ENCODE assay signal across 2 cellular contexts in the genomic region with DNA sequence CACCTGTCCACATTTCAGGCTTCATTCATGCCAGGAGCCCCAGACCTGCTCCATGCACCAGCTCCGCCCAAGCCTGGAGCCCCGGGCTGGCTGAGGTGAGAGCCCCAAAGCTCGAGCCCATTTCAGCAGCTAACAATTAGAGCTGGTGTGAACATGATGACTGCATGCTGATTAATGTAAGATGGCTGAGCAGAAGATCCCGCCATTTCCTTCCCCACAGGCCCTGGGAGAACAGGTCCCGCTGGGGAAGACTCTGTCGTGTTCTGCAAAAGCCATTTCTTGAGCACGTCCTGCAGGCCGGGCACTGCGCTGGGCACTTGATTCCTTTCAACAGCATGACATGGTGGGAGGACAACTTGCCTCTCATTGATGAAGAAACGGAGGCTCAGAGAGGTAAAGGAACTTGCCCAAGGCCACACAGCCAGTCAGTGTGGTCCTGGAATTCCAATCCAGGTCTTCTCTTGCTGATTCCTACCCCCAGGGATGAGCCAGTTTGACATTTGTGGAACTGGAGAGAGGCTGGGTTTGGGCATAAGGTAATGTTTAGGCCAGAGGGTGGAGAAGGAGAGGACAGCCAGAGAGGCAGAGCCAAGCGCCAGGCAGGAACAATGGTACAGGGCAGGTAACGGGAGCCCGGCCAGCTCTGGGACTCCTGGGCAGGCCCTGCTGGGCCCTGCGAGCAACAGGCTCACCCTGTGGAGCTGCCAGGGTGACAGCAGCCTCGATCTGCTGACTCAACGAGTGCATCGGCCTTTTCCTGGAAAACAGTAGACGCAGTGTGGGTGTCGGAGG.
A peak's percentile ranks its signal among the peaks of the same experiment; 100 is the strongest.
TF ChIP-seq lines count a peak whose summit lies in the region.

No MANE protein-coding gene starts in this region.

TF ChIP-seq in HEK293, 187 proteins besides CTCF, POLR2A, EP300 and RAD21:
- TF ChIP-seq SCRT2 (tag by site-specific recombination; IDR thresholded peaks at IDR 0.05), result peak; percentile 77
- TF ChIP-seq, protein P1, sequence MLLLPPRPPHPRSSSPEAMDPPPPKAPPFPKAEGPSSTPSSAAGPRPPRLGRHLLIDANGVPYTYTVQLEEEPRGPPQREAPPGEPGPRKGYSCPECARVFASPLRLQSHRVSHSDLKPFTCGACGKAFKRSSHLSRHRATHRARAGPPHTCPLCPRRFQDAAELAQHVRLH (tag by site-specific recombination; IDR thresholded peaks at IDR 0.05), result 0 out of 2 replicates have a peak, but pooled peaks have one; percentile 18
- TF ChIP-seq ZNF843 (tag by site-specific recombination; IDR thresholded peaks at IDR 0.05), result no peak
- TF ChIP-seq SP2 (tag by site-specific recombination; IDR thresholded peaks at IDR 0.05), result no peak
- TF ChIP-seq ZNF768 (tag by site-specific recombination; IDR thresholded peaks at IDR 0.05), result peak; percentile 89

TF ChIP-seq in HepG2, 621 proteins besides CTCF, POLR2A, EP300 and RAD21:
- TF ChIP-seq TAF1 (CRISPR knock-in tag; IDR thresholded peaks at IDR 0.05) (no peak), KDM1A (CRISPR knock-in tag; IDR thresholded peaks at IDR 0.05) (peak; percentile 73; the same call in 1 of the 2 replicates), BCL6 (CRISPR knock-in tag; IDR thresholded peaks at IDR 0.05) (0 out of 2 replicates have a peak, but pooled peaks have one; percentile 18), ZNF768 (CRISPR knock-in tag; IDR thresholded peaks at IDR 0.05) (peak; percentile 99), RCOR2 (CRISPR knock-in tag; IDR thresholded peaks at IDR 0.05) (peak; percentile 56; the same call in 1 of the 2 replicates), ZNF891 (CRISPR knock-in tag; IDR thresholded peaks at IDR 0.05) (0 out of 2 replicates have a peak, but pooled peaks have one; percentile 4), NRL (CRISPR knock-in tag; IDR thresholded peaks at IDR 0.05; ENCODE audit: borderline replicate concordance) (0 out of 2 replicates have a peak, but pooled peaks have one; percentile 16), NFKB2 (CRISPR knock-in tag; IDR thresholded peaks at IDR 0.05; ENCODE audit: borderline replicate concordance) (0 out of 2 replicates have a peak, but pooled peaks have one; percentile 35), ZMYM3 (CRISPR knock-in tag; IDR thresholded peaks at IDR 0.05) (peak; percentile 87), ZBTB7B (CRISPR knock-in tag; IDR thresholded peaks at IDR 0.05) (no peak), CBFB (CRISPR knock-in tag; IDR thresholded peaks at IDR 0.05) (0 out of 2 replicates have a peak, but pooled peaks have one; percentile 17)
- TF ChIP-seq, protein P2, sequence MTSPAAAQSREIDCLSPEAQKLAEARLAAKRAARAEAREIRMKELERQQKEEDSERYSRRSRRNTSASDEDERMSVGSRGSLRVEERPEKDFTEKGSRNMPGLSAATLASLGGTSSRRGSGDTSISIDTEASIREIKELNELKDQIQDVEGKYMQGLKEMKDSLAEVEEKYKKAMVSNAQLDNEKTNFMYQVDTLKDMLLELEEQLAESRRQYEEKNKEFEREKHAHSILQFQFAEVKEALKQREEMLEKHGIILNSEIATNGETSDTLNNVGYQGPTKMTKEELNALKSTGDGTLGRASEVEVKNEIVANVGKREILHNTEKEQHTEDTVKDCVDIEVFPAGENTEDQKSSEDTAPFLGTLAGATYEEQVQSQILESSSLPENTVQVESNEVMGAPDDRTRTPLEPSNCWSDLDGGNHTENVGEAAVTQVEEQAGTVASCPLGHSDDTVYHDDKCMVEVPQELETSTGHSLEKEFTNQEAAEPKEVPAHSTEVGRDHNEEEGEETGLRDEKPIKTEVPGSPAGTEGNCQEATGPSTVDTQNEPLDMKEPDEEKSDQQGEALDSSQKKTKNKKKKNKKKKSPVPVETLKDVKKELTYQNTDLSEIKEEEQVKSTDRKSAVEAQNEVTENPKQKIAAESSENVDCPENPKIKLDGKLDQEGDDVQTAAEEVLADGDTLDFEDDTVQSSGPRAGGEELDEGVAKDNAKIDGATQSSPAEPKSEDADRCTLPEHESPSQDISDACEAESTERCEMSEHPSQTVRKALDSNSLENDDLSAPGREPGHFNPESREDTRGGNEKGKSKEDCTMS (CRISPR knock-in tag; conservative IDR thresholded peaks at IDR 0.05), result no peak
TF ChIP-seq in HepG2: peak in this region for 9.
